Comparison of ENCODE assay signal across 18 cellular contexts in genomic region chr10:44817961-44818649, GRCh38.
"Had no signal": no experiment of that assay in that cellular context is flagged by ENCODE, and none has a peak within 500 bp of the region (broad histone marks: within the 10 kb centered on the region; RNA-seq: fewer than 3 reads in every experiment).

No MANE protein-coding gene starts in this region.

- H3K36me3 Mint-ChIP-seq: activated naive CD8-positive, alpha-beta T cell; naive thymus-derived CD8-positive, alpha-beta T cell had no signal

- ATAC-seq: foreskin keratinocyte; left lobe of liver; naive thymus-derived CD8-positive, alpha-beta T cell had no signal

- H3K27me3 ChIP-seq: foreskin keratinocyte, neutrophil, transverse colon had no signal

- H3K9me3 Mint-ChIP-seq: stimulated activated naive CD8-positive, alpha-beta T cell treated with anti-CD3 and anti-CD28 coated beads, Interleukin-15, Interleukin-2, amounts not matched to agents 100 ng/mL and 50 ng/mL, for 24 hours had no signal

- DNase-seq: activated CD4-positive, alpha-beta T cell treated with anti-CD3 and anti-CD28 coated beads, Interleukin-2, amount 50 U/mL, for 4 hours; activated gamma-delta T cell treated with Interleukin-2 at 50 U/mL for 16 hours; caudate nucleus; dorsolateral prefrontal cortex; foreskin keratinocyte; glutamatergic neuron; mammary epithelial cell; naive thymus-derived CD8-positive, alpha-beta T cell; stimulated activated CD4-positive, alpha-beta T cell treated with anti-CD3 and anti-CD28 coated beads, Interleukin-2, amount 100 ng/mL, for 48 hours; transverse colon had no signal

- H3K27ac Mint-ChIP-seq: activated naive CD8-positive, alpha-beta T cell; naive thymus-derived CD8-positive, alpha-beta T cell; stimulated activated naive CD8-positive, alpha-beta T cell treated with anti-CD3 and anti-CD28 coated beads, Interleukin-15, Interleukin-2, amounts not matched to agents 100 ng/mL and 50 ng/mL, for 24 hours had no signal

- H3K4me3 ChIP-seq: dorsolateral prefrontal cortex, transverse colon had no signal

- H3K79me2 ChIP-seq: parathyroid adenoma had no signal

- H3K36me3 ChIP-seq: neutrophil, transverse colon had no signal

- FAIRE-seq: colon, keratinocyte, TTC549 had no signal

- H3K4me1 Mint-ChIP-seq: naive thymus-derived CD8-positive, alpha-beta T cell had no signal

- H3K4me3 Mint-ChIP-seq: activated naive CD8-positive, alpha-beta T cell; naive thymus-derived CD8-positive, alpha-beta T cell; stimulated activated naive CD8-positive, alpha-beta T cell treated with anti-CD3 and anti-CD28 coated beads, Interleukin-15, Interleukin-2, amounts not matched to agents 100 ng/mL and 50 ng/mL, for 24 hours had no signal

- H3K9me3 ChIP-seq: neutrophil, transverse colon had no signal

- H2AFZ ChIP-seq: parathyroid adenoma had no signal

- H3K4me1 ChIP-seq: foreskin keratinocyte, parathyroid adenoma, transverse colon had no signal

- H3K27ac ChIP-seq: dorsolateral prefrontal cortex, foreskin keratinocyte, neutrophil, parathyroid adenoma, transverse colon had no signal
